In genomic region chr7:142581341-142581740, GRCh38 we compare ENCODE assay signal across 8 cellular contexts.
DNase-seq lines count a peak whose midpoint lies in the region; FAIRE-seq and TF ChIP-seq lines count a peak whose summit lies in the region.

No MANE protein-coding gene starts in this region.

- TF ChIP-seq POLR2A in GM18526 (IDR thresholded peaks at IDR 0.05; ENCODE audit: extremely low read depth, insufficient read length) = peak; percentile 28
- no peak for TF ChIP-seq POLR2A in NB4 (IDR thresholded peaks at IDR 0.05; ENCODE audit: extremely low read depth, insufficient read length)

- H3K27me3 ChIP-seq in neuronal stem cell (ENCODE audit: control insufficient read depth in 3 of 3, insufficient read depth in 3 of 3, low read depth in 1 of 3, low read length in 3 of 3) = no peaks in the 10 kb centered on the region

- H3K9me3 ChIP-seq in neuronal stem cell (replicated peaks in 1 of 2; ENCODE audit: control insufficient read depth in 2 of 2, insufficient read depth in 1 of 2, low read depth in 1 of 2, low read length in 2 of 2) = no peaks in the 10 kb centered on the region

- peaks cover 60% of the 10 kb centered on the region for H3K4me1 Mint-ChIP-seq in HFFc6 (ENCODE audit: low read depth)

- peak overlapping the region; percentile 22; the same call in 1 of the 2 replicates for H3K27ac Mint-ChIP-seq in HFFc6

- no peak overlapping the region for H2BK15ac ChIP-seq in neuronal stem cell (ENCODE audit: low read length)

- no peak overlapping the region for H2AK5ac ChIP-seq in neuronal stem cell (ENCODE audit: low read depth, low read length)

- peak overlapping the region; percentile 3 for H3K27ac ChIP-seq in epithelial cell of prostate
- no peak overlapping the region for H3K27ac ChIP-seq in neuronal stem cell (replicated peaks; ENCODE audit: low read length)

- H3K9ac ChIP-seq in neuronal stem cell (ENCODE audit: low read depth, low read length, poor library complexity) = no peak overlapping the region

- no peak overlapping the region for H3K23ac ChIP-seq in neuronal stem cell (ENCODE audit: low read depth, low read length, poor library complexity)

- H3K4me3 ChIP-seq in NB4 (ENCODE audit: low read depth, low read length) = no peak overlapping the region
- no peak overlapping the region for H3K4me3 ChIP-seq in neuronal stem cell (ENCODE audit: low read length in 2 of 2)

- H3K36me3 Mint-ChIP-seq in HFFc6 (ENCODE audit: low read depth) = no peaks in the 10 kb centered on the region

- no peak overlapping the region for H4K91ac ChIP-seq in neuronal stem cell (ENCODE audit: low read depth, low read length, poor library complexity)

- H2BK120ac ChIP-seq in neuronal stem cell (ENCODE audit: low read depth, low read length) = no peak overlapping the region

- no peak overlapping the region for H3K4ac ChIP-seq in neuronal stem cell (ENCODE audit: low read length)

- no peak overlapping the region for H2BK12ac ChIP-seq in neuronal stem cell (ENCODE audit: low read length)

- no peak overlapping the region for H2BK5ac ChIP-seq in neuronal stem cell (ENCODE audit: low read length)

- no peaks in the 10 kb centered on the region for H3K79me1 ChIP-seq in neuronal stem cell (ENCODE audit: low read depth, low read length)

- WGBS in neuronal stem cell (ENCODE audit: extremely low coverage in 2 of 2, insufficient read length in 2 of 2, insufficient replicate concordance in 1 of 2), 2 donors = no CpG with 5 or more reads among the region's 4 CpGs

- DNase-seq in HFFc6 (no peak), NB4 (ENCODE audit: low read depth) (peak; percentile 61), epithelial cell of prostate (ENCODE audit: low read depth, low spot score) (no peak), hypothalamus (lab: John Stamatoyannopoulos, UW) (no peak), frontal cortex (ENCODE audit: low spot score in 2 of 2) (no peak), NCI-H345 (lab: John Stamatoyannopoulos, UW) (no peak), neuronal stem cell (ENCODE audit: low spot score) (no peak)

- H3K36me3 ChIP-seq in neuronal stem cell (replicated peaks in 1 of 2; ENCODE audit: control insufficient read depth in 2 of 2, insufficient read depth in 2 of 2, low read length in 2 of 2) = no peaks in the 10 kb centered on the region

- H3K4me2 ChIP-seq in neuronal stem cell (ENCODE audit: insufficient read depth, low read length, poor library complexity, severe bottlenecking) = no peak overlapping the region

- no peak overlapping the region for H3K4me3 Mint-ChIP-seq in HFFc6

- no peaks in the 10 kb centered on the region; the same call in 1 of the 2 replicates for H3K27me3 Mint-ChIP-seq in HFFc6 (ENCODE audit: insufficient read depth)

- H3K9me3 Mint-ChIP-seq in HFFc6 = no peaks in the 10 kb centered on the region

- H3K4me1 ChIP-seq in neuronal stem cell (ENCODE audit: control insufficient read depth in 2 of 2, insufficient read depth in 1 of 2, low read depth in 1 of 2, low read length in 2 of 2) = no peaks in the 10 kb centered on the region

- no peak overlapping the region for H3K18ac ChIP-seq in neuronal stem cell (ENCODE audit: low read length)

- no peak overlapping the region for H4K8ac ChIP-seq in neuronal stem cell (ENCODE audit: low read depth, low read length)

- FAIRE-seq in frontal cortex (lab: Jason Lieb, UNC) = no peak

- no peak overlapping the region for H2AFZ ChIP-seq in neuronal stem cell (ENCODE audit: low read length)

- H3K14ac ChIP-seq in neuronal stem cell (ENCODE audit: low read length) = no peak overlapping the region

- no peak for TF ChIP-seq CTCF in HFFc6 (IDR thresholded peaks at IDR 0.05)
- no peak for TF ChIP-seq CTCF in NB4 (IDR thresholded peaks at IDR 0.05; ENCODE audit: low read depth, low read length)
